ENCODE assay signal across 2 cellular contexts in genomic region chr17:33113281-33114010, GRCh38.
A peak's percentile ranks its signal among the peaks of the same experiment; 100 is the strongest.
TF ChIP-seq lines count a peak whose summit lies in the region.

No MANE protein-coding gene starts in this region.

TF ChIP-seq in IMR-90, 13 proteins besides CTCF, POLR2A, EP300 and RAD21:
- TF ChIP-seq MXI1 (IDR thresholded peaks at IDR 0.05; ENCODE audit: borderline replicate concordance, low read depth, low read length) (no peak), RCOR1 (IDR thresholded peaks at IDR 0.05; ENCODE audit: insufficient replicate concordance, low read length) (no peak), RFX5 (IDR thresholded peaks at IDR 0.05; ENCODE audit: low read depth, low read length) (no peak), CEBPB (IDR thresholded peaks at IDR 0.05; ENCODE audit: low read depth, low read length) (no peak), MAFK (IDR thresholded peaks at IDR 0.05; ENCODE audit: low read depth, low read length) (no peak), NFE2L2 (IDR thresholded peaks at IDR 0.05; ENCODE audit: low read depth, low read length) (no peak), FOS (IDR thresholded peaks at IDR 0.05; ENCODE audit: low read depth, low read length) (no peak), MAZ (IDR thresholded peaks at IDR 0.05; ENCODE audit: borderline replicate concordance, low read depth, low read length) (no peak)

TF ChIP-seq in K562, 482 proteins besides CTCF, POLR2A, EP300 and RAD21:
- TF ChIP-seq RBM25 (IDR thresholded peaks at IDR 0.05; ENCODE audit: low read depth, low read length, severe bottlenecking), result peak; percentile 99
- TF ChIP-seq TFE3 (CRISPR knock-in tag; IDR thresholded peaks at IDR 0.05), result no peak
- TF ChIP-seq KDM1A (IDR thresholded peaks at IDR 0.05), result peak in 1 of 2 experiments; percentile 15; a peak in 1 of 4 replicates
- peak; percentile 82 for TF ChIP-seq ZFP36 (IDR thresholded peaks at IDR 0.05; ENCODE audit: low read depth, low read length, partially characterized antibody)
- no peak for TF ChIP-seq RBM15 (IDR thresholded peaks at IDR 0.05; ENCODE audit: insufficient read depth, low read length)
- TF ChIP-seq XRCC5 (IDR thresholded peaks at IDR 0.05; ENCODE audit: low read depth, low read length), result no peak
- no peak for TF ChIP-seq SMARCA5 (IDR thresholded peaks at IDR 0.05)
- TF ChIP-seq BCOR (IDR thresholded peaks at IDR 0.05), result peak; percentile 31; the same call in 1 of the 2 replicates
- no peak for TF ChIP-seq RCOR1 (IDR thresholded peaks at IDR 0.05; ENCODE audit: borderline replicate concordance in 1 of 2, low read depth in 2 of 2, low read length in 2 of 2)
